36 cellular contexts compared by ENCODE assay signal in genomic region chrX:121121021-121121420, GRCh38.
"Had no signal": no experiment of that assay in that cellular context is flagged by ENCODE, and none has a peak within 500 bp of the region (broad histone marks: within the 10 kb centered on the region; RNA-seq: fewer than 3 reads in every experiment).

No MANE protein-coding gene starts in this region.

- H3K27ac ChIP-seq: adrenal gland, breast epithelium, cardiac muscle cell, coronary artery, dorsolateral prefrontal cortex, foreskin keratinocyte, gastroesophageal sphincter had no signal

- H3K4me3 Mint-ChIP-seq: activated CD4-positive, alpha-beta memory T cell treated with anti-CD3 and anti-CD28 coated beads for 36 hours; activated CD4-positive, alpha-beta T cell treated with anti-CD3 and anti-CD28 coated beads for 36 hours; activated CD4-positive, alpha-beta T cell treated with anti-CD3 and anti-CD28 coated beads, Interleukin-2, amount 10 ng/mL, durations not matched to agents 24 days and 14 days; activated CD8-positive, alpha-beta memory T cell treated with anti-CD3 and anti-CD28 coated beads, Interleukin-2, amount 10 ng/mL, durations not matched to agents 7 days and 5 days; activated CD8-positive, alpha-beta T cell treated with anti-CD3 and anti-CD28 coated beads, Interleukin-2, amount 10 ng/mL, durations not matched to agents 7 days and 5 days; activated naive CD4-positive, alpha-beta T cell treated with anti-CD3 and anti-CD28 coated beads for 36 hours; activated naive CD4-positive, alpha-beta T cell treated with anti-CD3 and anti-CD28 coated beads, Interleukin-2, amount 50 U/mL, for 24 hours; activated naive CD8-positive, alpha-beta T cell treated with anti-CD3 and anti-CD28 coated beads for 36 hours; activated naive CD8-positive, alpha-beta T cell treated with anti-CD3 and anti-CD28 coated beads, Interleukin-2, amount 50 U/mL, for 24 hours; activated T-helper 1 cell treated with anti-CD3 and anti-CD28 coated beads, Interleukin-12 subunit alpha, Interleukin-12 subunit beta, Interleukin-2, Interleukin-4 antibody, amounts not matched to agents 30 ng/mL and 10 ng/mL and 1 ng/mL, durations not matched to agents 14 hours and 24 hours and 36 hours; brain; dendritic cell treated with granulocyte-macrophage colony-stimulating factor and Interleukin-4, amounts not matched to agents 40 ng/mL and 50 ng/mL, for 4 days; endodermal cell; T-helper 17 cell; T-helper 2 cell treated with Interferon-gamma antibody and Interleukin-4, amounts not matched to agents 5 μg/mL and 100 μg/mL, for 36 hours had no signal

- H3K27ac Mint-ChIP-seq: activated CD4-positive, alpha-beta memory T cell treated with anti-CD3 and anti-CD28 coated beads for 36 hours; activated CD4-positive, alpha-beta T cell treated with anti-CD3 and anti-CD28 coated beads for 36 hours; activated CD4-positive, alpha-beta T cell treated with anti-CD3 and anti-CD28 coated beads, Interleukin-2, amount 10 ng/mL, durations not matched to agents 24 days and 14 days; activated CD8-positive, alpha-beta memory T cell treated with anti-CD3 and anti-CD28 coated beads, Interleukin-2, amount 10 ng/mL, durations not matched to agents 7 days and 5 days; activated CD8-positive, alpha-beta T cell treated with anti-CD3 and anti-CD28 coated beads, Interleukin-2, amount 10 ng/mL, durations not matched to agents 7 days and 5 days; activated naive CD4-positive, alpha-beta T cell treated with anti-CD3 and anti-CD28 coated beads for 36 hours; activated naive CD4-positive, alpha-beta T cell treated with anti-CD3 and anti-CD28 coated beads, Interleukin-2, amount 50 U/mL, for 24 hours; activated naive CD8-positive, alpha-beta T cell treated with anti-CD3 and anti-CD28 coated beads for 36 hours; activated naive CD8-positive, alpha-beta T cell treated with anti-CD3 and anti-CD28 coated beads, Interleukin-2, amount 50 U/mL, for 24 hours; activated T-helper 1 cell treated with anti-CD3 and anti-CD28 coated beads, Interleukin-12 subunit alpha, Interleukin-12 subunit beta, Interleukin-2, Interleukin-4 antibody, amounts not matched to agents 30 ng/mL and 10 ng/mL and 1 ng/mL, durations not matched to agents 14 hours and 24 hours and 36 hours; activated T-helper 2 cell treated with anti-CD3 and anti-CD28 coated beads, Interferon-gamma antibody, Interleukin-2, Interleukin-4, amounts not matched to agents 10 μg/mL and 5 μg/mL and 100 μg/mL, durations not matched to agents 14 hours and 24 hours and 36 hours; brain; dendritic cell treated with granulocyte-macrophage colony-stimulating factor and Interleukin-4, amounts not matched to agents 40 ng/mL and 50 ng/mL, for 4 days; endodermal cell; T-helper 17 cell; T-helper 2 cell treated with Interferon-gamma antibody and Interleukin-4, amounts not matched to agents 5 μg/mL and 100 μg/mL, for 36 hours had no signal

- H3K9me3 Mint-ChIP-seq: activated CD4-positive, alpha-beta memory T cell treated with anti-CD3 and anti-CD28 coated beads for 36 hours; activated naive CD4-positive, alpha-beta T cell treated with anti-CD3 and anti-CD28 coated beads for 36 hours; activated naive CD4-positive, alpha-beta T cell treated with anti-CD3 and anti-CD28 coated beads, Interleukin-2, amount 50 U/mL, for 24 hours; activated naive CD8-positive, alpha-beta T cell treated with anti-CD3 and anti-CD28 coated beads for 36 hours; activated naive CD8-positive, alpha-beta T cell treated with anti-CD3 and anti-CD28 coated beads, Interleukin-2, amount 50 U/mL, for 24 hours; activated T-helper 1 cell treated with anti-CD3 and anti-CD28 coated beads, Interleukin-12 subunit alpha, Interleukin-12 subunit beta, Interleukin-2, Interleukin-4 antibody, amounts not matched to agents 30 ng/mL and 10 ng/mL and 1 ng/mL, durations not matched to agents 14 hours and 24 hours and 36 hours; activated T-helper 2 cell treated with anti-CD3 and anti-CD28 coated beads, Interferon-gamma antibody, Interleukin-2, Interleukin-4, amounts not matched to agents 10 μg/mL and 5 μg/mL and 100 μg/mL, durations not matched to agents 14 hours and 24 hours and 36 hours; brain; dendritic cell treated with granulocyte-macrophage colony-stimulating factor and Interleukin-4, amounts not matched to agents 40 ng/mL and 50 ng/mL, for 4 days; T-helper 2 cell treated with Interferon-gamma antibody and Interleukin-4, amounts not matched to agents 5 μg/mL and 100 μg/mL, for 36 hours had no signal

- ATAC-seq: activated CD4-positive, alpha-beta T cell treated with anti-CD3 and anti-CD28 coated beads for 36 hours; activated CD8-positive, alpha-beta memory T cell treated with anti-CD3 and anti-CD28 coated beads, Interleukin-2, amount 10 ng/mL, durations not matched to agents 7 days and 5 days; activated CD8-positive, alpha-beta T cell treated with anti-CD3 and anti-CD28 coated beads, Interleukin-2, amount 10 ng/mL, durations not matched to agents 7 days and 5 days; activated naive CD8-positive, alpha-beta T cell treated with anti-CD3 and anti-CD28 coated beads, Interleukin-2, amount 50 U/mL, for 24 hours; esophagus mucosa; foreskin keratinocyte; gastroesophageal sphincter; T-helper 17 cell had no signal

- H3K4me3 ChIP-seq: adrenal gland, breast epithelium, cardiac muscle cell, coronary artery, dorsolateral prefrontal cortex, gastroesophageal sphincter had no signal

- H3K9me3 ChIP-seq: adrenal gland, breast epithelium, gastroesophageal sphincter had no signal

- H3K36me3 ChIP-seq: adrenal gland, breast epithelium, cardiac muscle cell, gastroesophageal sphincter had no signal

- H3K4me1 ChIP-seq: adrenal gland, breast epithelium, foreskin keratinocyte, gastroesophageal sphincter had no signal

- DNase-seq: activated CD4-positive, alpha-beta memory T cell treated with anti-CD3 and anti-CD28 coated beads for 36 hours; activated CD4-positive, alpha-beta T cell treated with anti-CD3 and anti-CD28 coated beads for 36 hours; activated CD4-positive, alpha-beta T cell treated with anti-CD3 and anti-CD28 coated beads, Interleukin-2, amount 10 ng/mL, durations not matched to agents 24 days and 14 days; activated CD4-positive, CD25-positive, alpha-beta regulatory T cell; activated CD4-positive, CD25-positive, alpha-beta regulatory T cell treated with anti-CD3 and anti-CD28 coated beads, Interleukin-2, amount 50 U/mL, for 72 hours; activated CD8-positive, alpha-beta memory T cell treated with anti-CD3 and anti-CD28 coated beads, Interleukin-2, amount 10 ng/mL, durations not matched to agents 7 days and 5 days; activated CD8-positive, alpha-beta memory T cell treated with anti-CD3 and anti-CD28 coated beads, Interleukin-2, amount 50 U/mL, for 4 hours; activated CD8-positive, alpha-beta T cell treated with anti-CD3 and anti-CD28 coated beads, Interleukin-2, amount 10 ng/mL, durations not matched to agents 7 days and 5 days; activated effector memory CD4-positive, alpha-beta T cell treated with anti-CD3 and anti-CD28 coated beads, Interleukin-2, amount 50 U/mL, for 16 hours; activated naive CD4-positive, alpha-beta T cell treated with anti-CD3 and anti-CD28 coated beads for 36 hours; activated naive CD8-positive, alpha-beta T cell treated with anti-CD3 and anti-CD28 coated beads for 36 hours; activated naive CD8-positive, alpha-beta T cell treated with anti-CD3 and anti-CD28 coated beads, Interleukin-2, amount 50 U/mL, for 24 hours; activated T-cell treated with anti-CD3 and anti-CD28 coated beads, Interleukin-2, amount 50 U/mL, for 1 hour; activated T-cell treated with anti-CD3 and anti-CD28 coated beads, Interleukin-2, amount 50 U/mL, for 48 hours; adrenal gland; amygdala; aorta; central memory CD4-positive, alpha-beta T cell; cerebellar nuclear complex; dorsolateral prefrontal cortex; effector memory CD4-positive, alpha-beta T cell; endodermal cell; foreskin keratinocyte; T-helper 1 cell; T-helper 17 cell had no signal

- H3K36me3 Mint-ChIP-seq: activated CD4-positive, alpha-beta memory T cell treated with anti-CD3 and anti-CD28 coated beads for 36 hours; activated CD8-positive, alpha-beta memory T cell treated with anti-CD3 and anti-CD28 coated beads, Interleukin-2, amount 10 ng/mL, durations not matched to agents 7 days and 5 days; activated naive CD4-positive, alpha-beta T cell treated with anti-CD3 and anti-CD28 coated beads, Interleukin-2, amount 50 U/mL, for 24 hours; activated naive CD8-positive, alpha-beta T cell treated with anti-CD3 and anti-CD28 coated beads for 36 hours; brain had no signal

- H3K27me3 ChIP-seq: adrenal gland, breast epithelium, cardiac muscle cell, foreskin keratinocyte, gastroesophageal sphincter had no signal

- H3K4me1 Mint-ChIP-seq: activated CD4-positive, alpha-beta T cell treated with anti-CD3 and anti-CD28 coated beads for 36 hours; activated CD4-positive, alpha-beta T cell treated with anti-CD3 and anti-CD28 coated beads, Interleukin-2, amount 10 ng/mL, durations not matched to agents 24 days and 14 days; activated CD8-positive, alpha-beta memory T cell treated with anti-CD3 and anti-CD28 coated beads, Interleukin-2, amount 10 ng/mL, durations not matched to agents 7 days and 5 days; activated naive CD4-positive, alpha-beta T cell treated with anti-CD3 and anti-CD28 coated beads, Interleukin-2, amount 50 U/mL, for 24 hours; activated naive CD8-positive, alpha-beta T cell treated with anti-CD3 and anti-CD28 coated beads for 36 hours; activated naive CD8-positive, alpha-beta T cell treated with anti-CD3 and anti-CD28 coated beads, Interleukin-2, amount 50 U/mL, for 24 hours; brain; endodermal cell; T-helper 17 cell had no signal

- H3K27me3 Mint-ChIP-seq: activated CD4-positive, alpha-beta memory T cell treated with anti-CD3 and anti-CD28 coated beads for 36 hours; activated CD4-positive, alpha-beta T cell treated with anti-CD3 and anti-CD28 coated beads for 36 hours; activated CD4-positive, alpha-beta T cell treated with anti-CD3 and anti-CD28 coated beads, Interleukin-2, amount 10 ng/mL, durations not matched to agents 24 days and 14 days; activated CD8-positive, alpha-beta memory T cell treated with anti-CD3 and anti-CD28 coated beads, Interleukin-2, amount 10 ng/mL, durations not matched to agents 7 days and 5 days; activated naive CD4-positive, alpha-beta T cell treated with anti-CD3 and anti-CD28 coated beads, Interleukin-2, amount 50 U/mL, for 24 hours; activated naive CD8-positive, alpha-beta T cell treated with anti-CD3 and anti-CD28 coated beads for 36 hours; activated naive CD8-positive, alpha-beta T cell treated with anti-CD3 and anti-CD28 coated beads, Interleukin-2, amount 50 U/mL, for 24 hours; brain; dendritic cell treated with granulocyte-macrophage colony-stimulating factor and Interleukin-4, amounts not matched to agents 40 ng/mL and 50 ng/mL, for 4 days; T-helper 17 cell had no signal
